14 cellular contexts compared by ENCODE assay signal in genomic region chr3:196440041-196440537, GRCh38. TPM values are rescaled to one million over a fixed set of nuclear protein-coding genes. Genes with fewer than 3 reads are reported as not detected.
DNase-seq lines count a peak whose midpoint lies in the region; ATAC-seq and TF ChIP-seq lines count a peak whose summit lies in the region.
"Had no signal": no experiment of that assay in that cellular context is flagged by ENCODE, and none has a peak within 500 bp of the region (broad histone marks: within the 10 kb centered on the region; RNA-seq: fewer than 3 reads in every experiment).

No MANE protein-coding gene starts in this region.

- no peak overlapping the region for H4K8ac ChIP-seq in mesendoderm (ENCODE audit: low read depth, low read length)

- H3K18ac ChIP-seq in mesendoderm (ENCODE audit: low read length) = no peak overlapping the region

- no CpG with 5 or more reads among the region's 6 CpGs for WGBS in mesendoderm (ENCODE audit: extremely low coverage, insufficient coverage, low lambda C conversion rate)

- POLR2A ChIA-PET in AG04450 (lab: Yijun Ruan, JAX) = no interaction called here

- no peaks in the 10 kb centered on the region for H3K9me3 ChIP-seq in AG04450 (ENCODE audit: control insufficient read depth, insufficient read depth, low read length)
- H3K9me3 ChIP-seq: pancreas, upper lobe of left lung had no signal

- H3K27me3 ChIP-seq in AG04450 (ENCODE audit: control insufficient read depth, insufficient read depth, low read length) (no peaks in the 10 kb centered on the region), mesendoderm (ENCODE audit: insufficient read depth, low read length, poor library complexity) (no peaks in the 10 kb centered on the region)
- H3K27me3 ChIP-seq: pancreas, upper lobe of left lung had no signal

- H3K4me2 ChIP-seq in mesendoderm (ENCODE audit: low read length) = no peak overlapping the region

- H3K23ac ChIP-seq in mesendoderm (ENCODE audit: low read length) = no peak overlapping the region

- no peak overlapping the region for H2AK5ac ChIP-seq in mesendoderm (ENCODE audit: low read length)

- no peak overlapping the region for H2BK15ac ChIP-seq in mesendoderm (replicated peaks; ENCODE audit: low read depth)

- H3K27ac ChIP-seq in AG04450 (ENCODE audit: low read depth, low read length) = peak overlapping the region; percentile 77
- no peak overlapping the region for H3K27ac ChIP-seq in mesendoderm (ENCODE audit: low read depth, low read length)
- H3K27ac ChIP-seq: pancreas, upper lobe of left lung had no signal

- H3K4ac ChIP-seq in mesendoderm (ENCODE audit: low read depth, low read length) = no peak overlapping the region

- H3K79me1 ChIP-seq in mesendoderm (ENCODE audit: low read length) = no peaks in the 10 kb centered on the region

- ATAC-seq in GM19023 (IDR thresholded peaks at IDR 0.05; ENCODE audit: unreplicated experiment) (peak; percentile 71), HG03439 (IDR thresholded peaks at IDR 0.05; ENCODE audit: unreplicated experiment) (peak; percentile 45), GM21528 (IDR thresholded peaks at IDR 0.05; ENCODE audit: low FRiP score, unreplicated experiment) (no peak), GM18511 (IDR thresholded peaks at IDR 0.05; ENCODE audit: unreplicated experiment) (no peak)
- ATAC-seq: pancreas had no signal

- no peak overlapping the region for H2BK5ac ChIP-seq in mesendoderm (ENCODE audit: low read length)

- H3K79me2 ChIP-seq in mesendoderm (ENCODE audit: control insufficient read depth, insufficient read depth, low read length) = no peaks in the 10 kb centered on the region

- H3K9ac ChIP-seq in mesendoderm (ENCODE audit: low read length) = no peak overlapping the region

- H3K36me3 ChIP-seq in mesendoderm (ENCODE audit: control insufficient read depth, insufficient read depth, low read length) = no peaks in the 10 kb centered on the region
- H3K36me3 ChIP-seq: pancreas, upper lobe of left lung had no signal

- H2BK120ac ChIP-seq in mesendoderm (ENCODE audit: low read depth, low read length) = no peak overlapping the region

- no peak overlapping the region for H4K5ac ChIP-seq in mesendoderm (ENCODE audit: low read length)

- CTCF ChIA-PET in AG04450 (lab: Charles Lee) = no interaction called here

- no peak for TF ChIP-seq CTCF in AG04450 (IDR thresholded peaks at IDR 0.05; ENCODE audit: low read depth, low read length)

- H3K4me3 ChIP-seq in AG04450 (ENCODE audit: low read depth, low read length) = no peak overlapping the region
- H3K4me3 ChIP-seq in mesendoderm (ENCODE audit: low read length) = no peak overlapping the region
- H3K4me3 ChIP-seq: pancreas, upper lobe of left lung had no signal

- DNase-seq in AG04450 (ENCODE audit: low read depth, low spot score) (peak; percentile 39), fibroblast of the conjunctiva (ENCODE audit: low read depth) (peak; percentile 68), NCI-H1105 (lab: John Stamatoyannopoulos, UW) (no peak), mesendoderm (no peak)
- DNase-seq: H9, immature natural killer cell, NCI-H2171, pancreas, SHP77 treated with DMSO at 0.1 percent for 48 hours, upper lobe of left lung had no signal

- no peaks in the 10 kb centered on the region for H3K4me1 ChIP-seq in mesendoderm (ENCODE audit: control insufficient read depth, low read depth, low read length)
- H3K4me1 ChIP-seq: pancreas, upper lobe of left lung had no signal

- H3K56ac ChIP-seq in mesendoderm (ENCODE audit: low read length) = no peak overlapping the region

RNA-seq across cellular contexts. Expression of gene UBXN7, which starts 7.9 kb away (rescaled TPM):
- polyA plus RNA-seq in AG04450 (2011; rRNA removed) = 20.6 and 28.6 TPM in 2 replicates
- 29.1 and 38.4 TPM in 2 replicates for polyA minus RNA-seq in AG04450 (2011; rRNA and poly(A)+ RNA removed)
- 31.0 TPM for polyA plus RNA-seq in mesendoderm (2013, experiment 1 of 2)
- 28.9 TPM for polyA plus RNA-seq in mesendoderm (2013, experiment 2 of 2)

Comparison
In these comparisons a context has a peak if more than half of its experiments do, and no peak if none do; other contexts are left out.
1. DNase-seq: peak in AG04450 (single experiment) and fibroblast of the conjunctiva (single experiment); none in NCI-H1105 (single experiment) and mesendoderm (single experiment).
2. ATAC-seq: peak in GM19023 (single experiment) and HG03439 (single experiment); none in GM21528 (single experiment) and GM18511 (single experiment).